26 cellular contexts compared by ENCODE assay signal in genomic region chr5:101035425-101035824, GRCh38.
"Had no signal": no experiment of that assay in that cellular context is flagged by ENCODE, and none has a peak within 500 bp of the region (broad histone marks: within the 10 kb centered on the region; RNA-seq: fewer than 3 reads in every experiment).

No MANE protein-coding gene starts in this region.

- H3K27ac ChIP-seq: coronary artery, epithelial cell of prostate, esophagus squamous epithelium, gastrocnemius medialis, heart right ventricle, left lung, lower lobe of right lung had no signal

- H3K27me3 ChIP-seq: esophagus squamous epithelium, gastrocnemius medialis, heart right ventricle, left lung had no signal

- FAIRE-seq: islet of Langerhans, keratinocyte had no signal

- H3K4me1 ChIP-seq: esophagus squamous epithelium, gastrocnemius medialis, heart right ventricle, left lung, lower lobe of right lung had no signal

- H3K9me3 ChIP-seq: esophagus squamous epithelium, gastrocnemius medialis, heart right ventricle, lower lobe of right lung, mucosa of descending colon had no signal

- ATAC-seq: effector memory CD8-positive, alpha-beta T cell; esophagus mucosa; gastrocnemius medialis; heart right ventricle; left cardiac atrium; left lung; left ventricle myocardium superior; lower lobe of right lung; mucosa of descending colon; naive thymus-derived CD8-positive, alpha-beta T cell had no signal

- H3K36me3 ChIP-seq: esophagus squamous epithelium, gastrocnemius medialis, heart right ventricle, left lung, lower lobe of right lung had no signal

- DNase-seq: dermis blood vessel endothelial cell; effector CD8-positive, alpha-beta T cell; effector memory CD8-positive, alpha-beta T cell; endodermal cell; erythroblast; esophagus squamous epithelium; foreskin fibroblast; foreskin melanocyte; gastrocnemius medialis; glutamatergic neuron; head of caudate nucleus; heart right ventricle; hippocampal formation; left cardiac atrium; left lung; left ventricle myocardium superior; lower lobe of right lung; mesenchymal stem cell; mucosa of descending colon; naive B cell; naive thymus-derived CD8-positive, alpha-beta T cell had no signal

- H3K4me3 ChIP-seq: coronary artery, esophagus squamous epithelium, gastrocnemius medialis, heart right ventricle, left lung, lower lobe of right lung, mucosa of descending colon had no signal
